ENCODE assay signal across 1 cellular context in the genomic region with DNA sequence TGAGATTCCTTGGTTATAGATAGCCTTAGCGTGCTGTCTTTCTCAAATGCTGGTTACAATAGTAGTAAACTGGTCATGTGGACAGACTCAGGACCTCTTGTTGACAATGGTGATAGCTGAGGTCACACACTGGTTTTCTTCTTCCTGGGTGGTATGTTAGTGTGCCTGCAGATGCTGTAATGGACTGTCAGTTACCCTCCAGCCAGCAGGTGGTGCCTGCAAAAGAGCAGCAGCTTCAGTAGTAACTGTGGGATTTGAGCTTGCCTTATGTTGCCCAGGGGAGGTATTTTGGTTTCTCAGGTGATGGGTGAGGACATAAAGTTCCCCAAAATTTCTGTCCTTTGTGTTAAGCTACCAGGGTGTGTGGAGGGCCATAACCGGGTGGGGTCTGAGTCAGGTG.
TF ChIP-seq lines count a peak whose summit lies in the region.

No MANE protein-coding gene starts in this region.

TF ChIP-seq in GM23338, 12 proteins besides CTCF, POLR2A, EP300 and RAD21:
- no peak for TF ChIP-seq ETS1 (IDR thresholded peaks at IDR 0.05)
- TF ChIP-seq CREB1 (CRISPR knock-in tag; IDR thresholded peaks at IDR 0.05; ENCODE audit: low read depth): no peak
- TF ChIP-seq ZNF462 (CRISPR knock-in tag; IDR thresholded peaks at IDR 0.05): no peak
- TF ChIP-seq STAT1 (IDR thresholded peaks at IDR 0.05; ENCODE audit: unreplicated experiment): no peak
- TF ChIP-seq NANOG (IDR thresholded peaks at IDR 0.05; ENCODE audit: borderline replicate concordance): no peak
- TF ChIP-seq POLR2AphosphoS5 (IDR thresholded peaks at IDR 0.05; ENCODE audit: low read depth): no peak
- TF ChIP-seq ZNF114 (CRISPR knock-in tag; IDR thresholded peaks at IDR 0.05): no peak
- TF ChIP-seq EZH2phosphoT487 (IDR thresholded peaks at IDR 0.05; ENCODE audit: unreplicated experiment): no peak
- TF ChIP-seq ZNF331 (CRISPR knock-in tag; IDR thresholded peaks at IDR 0.05; ENCODE audit: low read depth): no peak
- TF ChIP-seq, protein P1, sequence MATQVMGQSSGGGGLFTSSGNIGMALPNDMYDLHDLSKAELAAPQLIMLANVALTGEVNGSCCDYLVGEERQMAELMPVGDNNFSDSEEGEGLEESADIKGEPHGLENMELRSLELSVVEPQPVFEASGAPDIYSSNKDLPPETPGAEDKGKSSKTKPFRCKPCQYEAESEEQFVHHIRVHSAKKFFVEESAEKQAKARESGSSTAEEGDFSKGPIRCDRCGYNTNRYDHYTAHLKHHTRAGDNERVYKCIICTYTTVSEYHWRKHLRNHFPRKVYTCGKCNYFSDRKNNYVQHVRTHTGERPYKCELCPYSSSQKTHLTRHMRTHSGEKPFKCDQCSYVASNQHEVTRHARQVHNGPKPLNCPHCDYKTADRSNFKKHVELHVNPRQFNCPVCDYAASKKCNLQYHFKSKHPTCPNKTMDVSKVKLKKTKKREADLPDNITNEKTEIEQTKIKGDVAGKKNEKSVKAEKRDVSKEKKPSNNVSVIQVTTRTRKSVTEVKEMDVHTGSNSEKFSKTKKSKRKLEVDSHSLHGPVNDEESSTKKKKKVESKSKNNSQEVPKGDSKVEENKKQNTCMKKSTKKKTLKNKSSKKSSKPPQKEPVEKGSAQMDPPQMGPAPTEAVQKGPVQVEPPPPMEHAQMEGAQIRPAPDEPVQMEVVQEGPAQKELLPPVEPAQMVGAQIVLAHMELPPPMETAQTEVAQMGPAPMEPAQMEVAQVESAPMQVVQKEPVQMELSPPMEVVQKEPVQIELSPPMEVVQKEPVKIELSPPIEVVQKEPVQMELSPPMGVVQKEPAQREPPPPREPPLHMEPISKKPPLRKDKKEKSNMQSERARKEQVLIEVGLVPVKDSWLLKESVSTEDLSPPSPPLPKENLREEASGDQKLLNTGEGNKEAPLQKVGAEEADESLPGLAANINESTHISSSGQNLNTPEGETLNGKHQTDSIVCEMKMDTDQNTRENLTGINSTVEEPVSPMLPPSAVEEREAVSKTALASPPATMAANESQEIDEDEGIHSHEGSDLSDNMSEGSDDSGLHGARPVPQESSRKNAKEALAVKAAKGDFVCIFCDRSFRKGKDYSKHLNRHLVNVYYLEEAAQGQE (IDR thresholded peaks at IDR 0.05; ENCODE audit: unreplicated experiment): no peak
- TF ChIP-seq EZH2 (IDR thresholded peaks at IDR 0.05; ENCODE audit: low read depth, unreplicated experiment): no peak
- no peak for TF ChIP-seq JUNB (IDR thresholded peaks at IDR 0.05; ENCODE audit: unreplicated experiment)
TF ChIP-seq in GM23338: peak in this region for 0.
